ENCODE assay signal across 1 cellular context in the genomic region with DNA sequence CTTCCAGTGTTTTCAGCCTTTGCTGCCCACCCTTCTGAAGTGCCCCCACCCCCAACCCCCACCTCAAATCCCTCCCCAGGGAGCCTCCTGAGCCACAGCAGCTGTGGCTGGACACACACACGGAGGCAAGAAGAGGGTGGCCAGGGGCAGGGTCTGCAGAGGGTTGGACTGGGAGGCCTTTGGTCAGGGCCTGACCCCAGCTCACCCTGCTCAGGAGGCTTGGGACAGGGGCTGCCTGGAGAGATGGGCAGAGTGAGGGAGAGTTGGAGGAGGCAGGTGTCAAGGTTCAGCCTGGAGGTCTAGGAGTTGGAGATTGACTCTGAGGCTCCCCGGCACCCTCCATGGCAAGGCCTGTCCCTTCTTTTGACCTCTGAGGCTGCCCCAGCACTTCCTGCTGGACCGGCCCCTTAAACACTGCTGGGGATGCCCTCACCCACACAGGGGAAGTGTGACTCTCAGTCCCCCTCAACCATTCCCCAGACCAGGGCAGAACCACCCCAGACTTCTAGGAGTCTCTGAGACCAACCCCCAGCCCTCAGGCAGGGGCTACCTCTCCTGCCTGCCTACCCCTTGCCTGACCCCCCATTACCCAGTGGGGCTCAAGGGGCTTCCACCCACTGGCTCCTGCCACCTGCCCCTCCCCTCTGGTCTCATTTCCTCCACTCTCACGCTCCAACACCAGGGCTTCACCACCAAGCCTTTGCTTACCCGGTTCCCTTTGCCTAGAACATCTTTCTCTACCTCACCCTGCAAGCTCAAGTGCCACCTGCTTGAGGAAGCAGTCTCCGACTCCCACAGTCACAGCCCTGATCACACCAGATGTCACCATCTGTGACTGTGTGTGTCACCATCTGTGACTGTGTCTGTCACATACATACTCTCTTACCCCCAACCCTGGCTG.
TF ChIP-seq lines count a peak whose summit lies in the region.

No MANE protein-coding gene starts in this region.

TF ChIP-seq in GM12878, 131 proteins besides CTCF, POLR2A, EP300 and RAD21 (continued from another document):
- TF ChIP-seq FOS (IDR thresholded peaks at IDR 0.05; ENCODE audit: borderline replicate concordance, extremely low read depth, insufficient read length) (no peak), TBL1XR1 (IDR thresholded peaks at IDR 0.05; ENCODE audit: low read depth, low read length) (no peak), NFYA (IDR thresholded peaks at IDR 0.05; ENCODE audit: borderline replicate concordance, low read depth, low read length) (no peak), NBN (IDR thresholded peaks at IDR 0.05) (peak; percentile 41; the same call in 1 of the 2 replicates), SMAD1 (IDR thresholded peaks at IDR 0.05; ENCODE audit: low read depth, partially characterized antibody) (no peak), NR2F1 (conservative IDR thresholded peaks at IDR 0.05) (peak; percentile 72; the same call in 1 of the 2 replicates), TCF3 (IDR thresholded peaks at IDR 0.05; ENCODE audit: borderline replicate concordance, insufficient read depth, low read depth, low read length) (peak; percentile 93), MXI1 (IDR thresholded peaks at IDR 0.05; ENCODE audit: low read depth, low read length) (no peak), BRCA1 (IDR thresholded peaks at IDR 0.05; ENCODE audit: low read depth, low read length) (no peak), ATF7 (IDR thresholded peaks at IDR 0.05; ENCODE audit: low read depth) (peak; percentile 14; the same call in 1 of the 2 replicates), ETV6 (conservative IDR thresholded peaks at IDR 0.05 in 1 of 2, IDR thresholded peaks at IDR 0.05 in 1 of 2; ENCODE audit: borderline replicate concordance in 1 of 2, low read depth in 1 of 2) (0 out of 4 replicates have a peak, but pooled peaks of 1 of the 2 experiments have one; percentile 19), GATAD2B (conservative IDR thresholded peaks at IDR 0.05; ENCODE audit: low read depth) (peak; percentile 68; the same call in 1 of the 2 replicates), MEF2B (IDR thresholded peaks at IDR 0.05; ENCODE audit: partially characterized antibody, poor library complexity, severe bottlenecking) (peak; percentile 16), SMAD5 (IDR thresholded peaks at IDR 0.05; ENCODE audit: low read depth) (no peak), SIX5 (IDR thresholded peaks at IDR 0.05; ENCODE audit: low read depth, low read length, severe bottlenecking) (no peak), TCF12 (IDR thresholded peaks at IDR 0.05; ENCODE audit: low read depth, low read length) (peak; percentile 90), SMARCA5 (IDR thresholded peaks at IDR 0.05) (no peak), RELA (IDR thresholded peaks at IDR 0.05; ENCODE audit: borderline replicate concordance, partially characterized antibody) (no peak), HCFC1 (IDR thresholded peaks at IDR 0.05; ENCODE audit: low read length) (no peak)
- TF ChIP-seq, protein P1, sequence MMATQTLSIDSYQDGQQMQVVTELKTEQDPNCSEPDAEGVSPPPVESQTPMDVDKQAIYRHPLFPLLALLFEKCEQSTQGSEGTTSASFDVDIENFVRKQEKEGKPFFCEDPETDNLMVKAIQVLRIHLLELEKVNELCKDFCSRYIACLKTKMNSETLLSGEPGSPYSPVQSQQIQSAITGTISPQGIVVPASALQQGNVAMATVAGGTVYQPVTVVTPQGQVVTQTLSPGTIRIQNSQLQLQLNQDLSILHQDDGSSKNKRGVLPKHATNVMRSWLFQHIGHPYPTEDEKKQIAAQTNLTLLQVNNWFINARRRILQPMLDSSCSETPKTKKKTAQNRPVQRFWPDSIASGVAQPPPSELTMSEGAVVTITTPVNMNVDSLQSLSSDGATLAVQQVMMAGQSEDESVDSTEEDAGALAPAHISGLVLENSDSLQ (IDR thresholded peaks at IDR 0.05) = peak; percentile 59
- TF ChIP-seq, protein P2, sequence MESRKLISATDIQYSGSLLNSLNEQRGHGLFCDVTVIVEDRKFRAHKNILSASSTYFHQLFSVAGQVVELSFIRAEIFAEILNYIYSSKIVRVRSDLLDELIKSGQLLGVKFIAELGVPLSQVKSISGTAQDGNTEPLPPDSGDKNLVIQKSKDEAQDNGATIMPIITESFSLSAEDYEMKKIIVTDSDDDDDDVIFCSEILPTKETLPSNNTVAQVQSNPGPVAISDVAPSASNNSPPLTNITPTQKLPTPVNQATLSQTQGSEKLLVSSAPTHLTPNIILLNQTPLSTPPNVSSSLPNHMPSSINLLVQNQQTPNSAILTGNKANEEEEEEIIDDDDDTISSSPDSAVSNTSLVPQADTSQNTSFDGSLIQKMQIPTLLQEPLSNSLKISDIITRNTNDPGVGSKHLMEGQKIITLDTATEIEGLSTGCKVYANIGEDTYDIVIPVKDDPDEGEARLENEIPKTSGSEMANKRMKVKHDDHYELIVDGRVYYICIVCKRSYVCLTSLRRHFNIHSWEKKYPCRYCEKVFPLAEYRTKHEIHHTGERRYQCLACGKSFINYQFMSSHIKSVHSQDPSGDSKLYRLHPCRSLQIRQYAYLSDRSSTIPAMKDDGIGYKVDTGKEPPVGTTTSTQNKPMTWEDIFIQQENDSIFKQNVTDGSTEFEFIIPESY (IDR thresholded peaks at IDR 0.05) = no peak
